In genomic region chr12:56041579-56042429, GRCh38 we compare ENCODE assay signal across 8 cellular contexts. TPM values are rescaled to one million over a fixed set of nuclear protein-coding genes. Genes with fewer than 3 reads are reported as not detected.
DNase-seq lines count a peak whose midpoint lies in the region; ATAC-seq and TF ChIP-seq lines count a peak whose summit lies in the region.

Gene RPS26 (plus strand): TSS chr12:56041918. CDS start chr12:56042167, 249 bp downstream.

- H3K36me3 ChIP-seq in BE2C: peaks cover 42% of the 10 kb centered on the region
- peaks cover 2% of the 10 kb centered on the region for H3K36me3 ChIP-seq in kidney epithelial cell (ENCODE audit: control insufficient read depth, insufficient read depth, low read length)

- peak; percentile 93 for ATAC-seq in HG03439 (IDR thresholded peaks at IDR 0.05; ENCODE audit: unreplicated experiment)

- peak; percentile 56 for TF ChIP-seq CTCF in BE2C (IDR thresholded peaks at IDR 0.05; ENCODE audit: low read depth, low read length)
- peak; percentile 79 for TF ChIP-seq CTCF in chondrocyte (IDR thresholded peaks at IDR 0.05)
- TF ChIP-seq CTCF in kidney epithelial cell (IDR thresholded peaks at IDR 0.05; ENCODE audit: insufficient read depth, low read length, poor library complexity, severe bottlenecking): peak; percentile 59

- H3K9me3 ChIP-seq in BE2C: no peaks in the 10 kb centered on the region

- no peaks in the 10 kb centered on the region for H3K27me3 ChIP-seq in BE2C
- no peaks in the 10 kb centered on the region for H3K27me3 ChIP-seq in kidney epithelial cell (ENCODE audit: control insufficient read depth, insufficient read depth, low read length)

- TF ChIP-seq POLR2A in GM19193 (IDR thresholded peaks at IDR 0.05; ENCODE audit: extremely low read depth, insufficient read depth, insufficient read length): peak; percentile 100

- peak within 1 kb of the TSS; percentile 92 for H3K4me3 Mint-ChIP-seq in chondrocyte (ENCODE audit: unreplicated experiment)

- H3K36me3 Mint-ChIP-seq in chondrocyte (ENCODE audit: low read depth): peaks cover 10% of the 10 kb centered on the region

- H3K9me3 Mint-ChIP-seq in chondrocyte (ENCODE audit: low read depth): no peaks in the 10 kb centered on the region

- peaks cover 30% of the 10 kb centered on the region for H3K4me1 Mint-ChIP-seq in chondrocyte (ENCODE audit: low read depth)

- peak; percentile 96 for DNase-seq in BE2C
- DNase-seq in NCI-H510A (lab: John Stamatoyannopoulos, UW): peak; percentile 98
- peak; percentile 83 to 84 for DNase-seq in activated CD4-positive, alpha-beta T cell treated with anti-CD3 and anti-CD28 coated beads for 24 hours (ENCODE audit: low read depth in 2 of 2)
- DNase-seq in chondrocyte (ENCODE audit: low spot score): peak; percentile 98
- peak; percentile 98 for DNase-seq in kidney epithelial cell (ENCODE audit: low read depth)
- peak; percentile 88 to 93 for DNase-seq in stimulated activated CD4-positive, alpha-beta T cell treated with anti-CD3 and anti-CD28 coated beads, Interleukin-15, amount 100 ng/mL, for 48 hours (ENCODE audit: low read depth in 2 of 2)

- peak within 1 kb of the TSS; percentile 97 for H3K27ac Mint-ChIP-seq in chondrocyte (ENCODE audit: unreplicated experiment)

- no peaks in the 10 kb centered on the region for H3K27me3 Mint-ChIP-seq in chondrocyte (ENCODE audit: low read depth)

- H3K4me3 ChIP-seq in BE2C (ENCODE audit: low read depth, low read length): peak within 1 kb of the TSS; percentile 92
- peak within 1 kb of the TSS; percentile 90 for H3K4me3 ChIP-seq in kidney epithelial cell (ENCODE audit: low read depth, low read length)

- no peaks in the 10 kb centered on the region; the same call in 1 of the 2 replicates for H3K4me1 ChIP-seq in BE2C

RNA-seq across cellular contexts. Expression of gene RPS26, which starts in this region (rescaled TPM):
- polyA plus RNA-seq in BE2C (2012; ENCODE audit: insufficient read depth, insufficient read length, low read depth): 347 TPM
- total RNA-seq in chondrocyte: 15.8 to 27.8 TPM (median 19.5 TPM) in 3 replicates
- 1,382 and 1,633 TPM in 2 replicates for total RNA-seq in kidney epithelial cell

Comparison
In these comparisons a context has a peak if more than half of its experiments do, and no peak if none do; other contexts are left out.
1. Peak in every context shown above with its lines: DNase-seq, ATAC-seq and H3K4me3 ChIP-seq.
2. RNA of gene RPS26 (total RNA-seq): 1,382 to 1,633 TPM in kidney epithelial cell; 15.8 to 27.8 TPM in chondrocyte; every median in the first group is over 10 times any median in the second.